Comparison of ENCODE assay signal across 8 cellular contexts in genomic region chr2:127388423-127389164, GRCh38. TPM values are rescaled to one million over a fixed set of nuclear protein-coding genes. Genes with fewer than 3 reads are reported as not detected.
A peak's percentile ranks its signal among the peaks of the same experiment; 100 is the strongest.
DNase-seq lines count a peak whose midpoint lies in the region; ATAC-seq and TF ChIP-seq lines count a peak whose summit lies in the region.

No MANE protein-coding gene starts in this region.

- no peaks in the 10 kb centered on the region for H3K36me3 ChIP-seq in colonic mucosa

- H3K27me3 Mint-ChIP-seq in nephron progenitor cell (ENCODE audit: low read depth, poor library complexity), result peaks cover 2% of the 10 kb centered on the region

- H3K4me1 Mint-ChIP-seq in nephron progenitor cell, result peaks cover 62% of the 10 kb centered on the region

- peaks cover 30% of the 10 kb centered on the region for H3K36me3 Mint-ChIP-seq in nephron progenitor cell (ENCODE audit: low read depth)

- peak; percentile 17 for DNase-seq in ELF-1 (ENCODE audit: low read depth, low spot score)
- DNase-seq in NCI-H82 treated with DMSO at 0.1 percent for 48 hours (lab: John Stamatoyannopoulos, UW; ENCODE audit: unreplicated experiment), result peak; percentile 48
- no peak for DNase-seq in colonic mucosa
- DNase-seq in nephron progenitor cell, result no peak
- no peak for DNase-seq in NCI-H1417 treated with DMSO at 0.1 percent for 48 hours (lab: John Stamatoyannopoulos, UW)
- DNase-seq in C1 segment of cervical spinal cord (lab: John Stamatoyannopoulos, UW), result no peak
- no peak for DNase-seq in dermis blood vessel endothelial cell

- ATAC-seq in GM21786 (IDR thresholded peaks at IDR 0.05; ENCODE audit: unreplicated experiment), result peak; percentile 31

- peak overlapping the region; percentile 16 for H3K4me3 ChIP-seq in colonic mucosa

- intact Hi-C loops in colonic mucosa (cut with DNase I), result no loop called here

- TF ChIP-seq CTCF in colonic mucosa (IDR thresholded peaks at IDR 0.05) (no peak), nephron progenitor cell (IDR thresholded peaks at IDR 0.05) (no peak)

- H3K9me3 Mint-ChIP-seq in nephron progenitor cell, result peaks cover 14% of the 10 kb centered on the region

- H3K4me3 Mint-ChIP-seq in nephron progenitor cell, result peak overlapping the region; percentile 79

- no peaks in the 10 kb centered on the region for H3K27me3 ChIP-seq in colonic mucosa

- peak overlapping the region; percentile 100 for H3K27ac ChIP-seq in colonic mucosa

- no peaks in the 10 kb centered on the region for H3K4me1 ChIP-seq in colonic mucosa

- H3K27ac Mint-ChIP-seq in nephron progenitor cell, result peak overlapping the region; percentile 93

- H3K9me3 ChIP-seq in colonic mucosa, result no peaks in the 10 kb centered on the region

- peak overlapping the region; percentile 75 to 86 for H3K9ac ChIP-seq in colonic mucosa (ENCODE audit: low read depth in 2 of 2, low read length in 2 of 2)

RNA-seq across cellular contexts. Expression of gene MAP3K2, which starts 0.8 kb away (rescaled TPM):
- 10 to 100 TPM; 53.8 to 76.0 TPM for total RNA-seq in colonic mucosa
- total RNA-seq in dermis blood vessel endothelial cell, result 27.2 and 28.4 TPM in 2 replicates

RNA-seq across cellular contexts. Expression of gene PROC, which starts 29.6 kb away (rescaled TPM):
- total RNA-seq in colonic mucosa (1 to 10 TPM in 1 of 2 donors, under 1 TPM in 1; 0.96 to 3.4 TPM), dermis blood vessel endothelial cell (0.17 TPM in 1 of 2 replicates, not detected in the other)

Comparison
In these comparisons a context has a peak if more than half of its experiments do, and no peak if none do; other contexts are left out.
1. DNase-seq: peak in ELF-1 (single experiment) and NCI-H82 treated with DMSO at 0.1 percent for 48 hours (single experiment); none in colonic mucosa (single experiment), nephron progenitor cell (single experiment), NCI-H1417 treated with DMSO at 0.1 percent for 48 hours (single experiment), C1 segment of cervical spinal cord (0 of 14) and dermis blood vessel endothelial cell (single experiment).